1 cellular context compared by ENCODE assay signal in genomic region chr17:8176197-8176940, GRCh38.
TF ChIP-seq lines count a peak whose summit lies in the region.

Gene TMEM107, minus strand, starts transcription at chr17:8176380. Its CDS starts 94 bp downstream, at chr17:8176286.

TF ChIP-seq in HEK293, 187 proteins besides CTCF, POLR2A, EP300 and RAD21 (continued from another document):
- no peak; the same call in 1 of the 2 replicates for TF ChIP-seq ZNF580 (tag by site-specific recombination; IDR thresholded peaks at IDR 0.05)
- no peak for TF ChIP-seq ZNF621 (tag by site-specific recombination; IDR thresholded peaks at IDR 0.05)
- TF ChIP-seq ZNF837 (tag by site-specific recombination; IDR thresholded peaks at IDR 0.05) = no peak
- peak; percentile 53 for TF ChIP-seq ZNF629 (tag by site-specific recombination; IDR thresholded peaks at IDR 0.05)
- peak; percentile 35; the same call in 1 of the 2 replicates for TF ChIP-seq ZEB2 (tag by site-specific recombination; IDR thresholded peaks at IDR 0.05)
- TF ChIP-seq ZNF660 (tag by site-specific recombination; IDR thresholded peaks at IDR 0.05) = peak; percentile 43; the same call in 1 of the 2 replicates
- TF ChIP-seq HOXD13 (CRISPR knock-in tag; IDR thresholded peaks at IDR 0.05; ENCODE audit: borderline replicate concordance) = no peak
- no peak for TF ChIP-seq ZNF548 (tag by site-specific recombination; IDR thresholded peaks at IDR 0.05)
- TF ChIP-seq ZNF132 (tag by site-specific recombination; IDR thresholded peaks at IDR 0.05; ENCODE audit: borderline replicate concordance) = no peak
- no peak for TF ChIP-seq BCL6B (tag by site-specific recombination; IDR thresholded peaks at IDR 0.05)
- no peak for TF ChIP-seq ZNF785 (tag by site-specific recombination; IDR thresholded peaks at IDR 0.05)
- 0 out of 2 replicates have a peak, but pooled peaks have one; percentile 18 for TF ChIP-seq ZSCAN23 (tag by site-specific recombination; IDR thresholded peaks at IDR 0.05)
- 0 out of 2 replicates have a peak, but pooled peaks have one; percentile 65 for TF ChIP-seq ZNF561 (tag by site-specific recombination; IDR thresholded peaks at IDR 0.05; ENCODE audit: borderline replicate concordance)
- peak; percentile 52 for TF ChIP-seq KLF10 (tag by site-specific recombination; IDR thresholded peaks at IDR 0.05)
- no peak for TF ChIP-seq PRDM6 (tag by site-specific recombination; IDR thresholded peaks at IDR 0.05)
- no peak for TF ChIP-seq ZNF121 (tag by site-specific recombination; IDR thresholded peaks at IDR 0.05)
- no peak for TF ChIP-seq ZSCAN16 (tag by site-specific recombination; IDR thresholded peaks at IDR 0.05)
- TF ChIP-seq ZBTB21 (tag by site-specific recombination; IDR thresholded peaks at IDR 0.05) = peak; percentile 14; the same call in 1 of the 2 replicates
- peak; percentile 48; the same call in 1 of the 2 replicates for TF ChIP-seq WT1 (tag by site-specific recombination; IDR thresholded peaks at IDR 0.05)
- 0 out of 2 replicates have a peak, but pooled peaks have one; percentile 65 for TF ChIP-seq KLF7 (tag by site-specific recombination; IDR thresholded peaks at IDR 0.05; ENCODE audit: borderline replicate concordance)
- TF ChIP-seq ZNF324 (tag by site-specific recombination; IDR thresholded peaks at IDR 0.05) = no peak; the same call in 1 of the 2 replicates
- peak; percentile 83 for TF ChIP-seq ZBTB48 (tag by site-specific recombination; IDR thresholded peaks at IDR 0.05)
- TF ChIP-seq ZBTB10 (tag by site-specific recombination; IDR thresholded peaks at IDR 0.05) = peak; percentile 70; the same call in 1 of the 2 replicates
- no peak for TF ChIP-seq OVOL3 (tag by site-specific recombination; IDR thresholded peaks at IDR 0.05)
- TF ChIP-seq ZFP41 (tag by site-specific recombination; IDR thresholded peaks at IDR 0.05; ENCODE audit: borderline replicate concordance) = no peak
- no peak for TF ChIP-seq ZNF777 (tag by site-specific recombination; IDR thresholded peaks at IDR 0.05; ENCODE audit: borderline replicate concordance)
- TF ChIP-seq ZNF341 (tag by site-specific recombination; IDR thresholded peaks at IDR 0.05; ENCODE audit: low read depth) = peak; percentile 71
- no peak for TF ChIP-seq ZNF148 (tag by site-specific recombination; IDR thresholded peaks at IDR 0.05; ENCODE audit: borderline replicate concordance)
- peak; percentile 49; the same call in 1 of the 2 replicates for TF ChIP-seq SP7 (tag by site-specific recombination; IDR thresholded peaks at IDR 0.05)
- peak; percentile 21; the same call in 1 of the 2 replicates for TF ChIP-seq ZNF391 (tag by site-specific recombination; IDR thresholded peaks at IDR 0.05; ENCODE audit: borderline replicate concordance, low read depth)
- no peak for TF ChIP-seq ZNF529 (tag by site-specific recombination; IDR thresholded peaks at IDR 0.05; ENCODE audit: insufficient replicate concordance)
